8 cellular contexts compared by ENCODE assay signal in the genomic region with DNA sequence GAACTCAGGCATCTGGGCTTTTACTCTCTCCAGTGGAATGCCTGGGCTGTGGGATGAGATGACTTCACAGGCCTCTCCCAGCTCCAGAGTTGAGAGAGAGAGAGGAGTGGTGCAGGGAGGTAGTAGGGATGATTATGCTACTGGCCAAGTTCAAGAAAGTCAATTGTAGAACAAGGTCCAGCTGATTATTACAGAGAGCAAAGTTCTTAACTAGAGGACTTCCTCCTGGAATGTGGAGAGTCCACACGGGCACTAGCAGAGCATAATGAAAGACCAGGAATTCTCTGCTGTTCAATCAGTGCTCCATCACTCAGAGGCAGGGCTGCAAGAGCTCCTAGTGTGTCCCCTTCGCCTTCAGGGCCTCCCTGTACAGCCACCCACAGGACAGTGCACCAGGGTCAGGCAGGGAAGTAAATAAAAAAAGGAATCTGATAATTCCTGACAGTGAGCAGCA. TPM values are rescaled to one million over a fixed set of nuclear protein-coding genes. Genes with fewer than 3 reads are reported as not detected.
DNase-seq lines count a peak whose midpoint lies in the region; ATAC-seq, FAIRE-seq and TF ChIP-seq lines count a peak whose summit lies in the region.

No MANE protein-coding gene starts in this region.

- no peaks in the 10 kb centered on the region for H3K9me3 Mint-ChIP-seq in activated T-helper 1 cell treated with anti-CD3 and anti-CD28 coated beads, Interleukin-12 subunit alpha, Interleukin-12 subunit beta, Interleukin-2, Interleukin-4 antibody, amounts not matched to agents 30 ng/mL and 10 ng/mL and 1 ng/mL, durations not matched to agents 14 hours and 24 hours and 36 hours
- no peaks in the 10 kb centered on the region for H3K9me3 Mint-ChIP-seq in glutamatergic neuron (ENCODE audit: unreplicated experiment)

- intact Hi-C loops in activated T-helper 1 cell treated with anti-CD3 and anti-CD28 coated beads, Interleukin-12 subunit alpha, Interleukin-12 subunit beta, Interleukin-2, Interleukin-4 antibody, amounts not matched to agents 30 ng/mL and 10 ng/mL and 1 ng/mL, durations not matched to agents 14 hours and 24 hours and 36 hours (cut with micrococcal nuclease), result loop anchor here (1.0 to 5.0 kb wide), 11 partner anchors 10 to 471 kb away; a partner anchor contains a TSS
- intact Hi-C loops in heart right ventricle (cut with DNase I), result loop anchor here in 5 of 10 donors (2.0 to 10.0 kb wide), 6 partner anchors 43 to 97 kb away; a partner anchor contains a TSS

- H3K4me3 Mint-ChIP-seq in activated T-helper 1 cell treated with anti-CD3 and anti-CD28 coated beads, Interleukin-12 subunit alpha, Interleukin-12 subunit beta, Interleukin-2, Interleukin-4 antibody, amounts not matched to agents 30 ng/mL and 10 ng/mL and 1 ng/mL, durations not matched to agents 14 hours and 24 hours and 36 hours, result no peak overlapping the region
- no peak overlapping the region for H3K4me3 Mint-ChIP-seq in glutamatergic neuron (ENCODE audit: unreplicated experiment)

- H3K36me3 ChIP-seq in heart right ventricle, result peaks cover 0 to 7% (median 0%) of the 10 kb centered on the region in 9 donors
- H3K36me3 ChIP-seq in small intestine (ENCODE audit: control insufficient read depth in 2 of 2, insufficient read depth in 2 of 2, low read length in 2 of 2), result no peaks in the 10 kb centered on the region

- no peak for DNase-seq in activated T-helper 1 cell treated with anti-CD3 and anti-CD28 coated beads, Interleukin-12 subunit alpha, Interleukin-12 subunit beta, Interleukin-2, Interleukin-4 antibody, amounts not matched to agents 30 ng/mL and 10 ng/mL and 1 ng/mL, durations not matched to agents 14 hours and 24 hours and 36 hours (ENCODE audit: low spot score)
- DNase-seq in heart right ventricle (no peak), small intestine (peak; percentile 97), UCSD-AML1 (lab: John Stamatoyannopoulos, UW; ENCODE audit: unreplicated experiment) (no peak), inferior parietal cortex (ENCODE audit: extremely low spot score) (no peak), glutamatergic neuron (no peak)
- DNase-seq in stimulated activated CD8-positive, alpha-beta memory T cell treated with anti-CD3 and anti-CD28 coated beads, Interleukin-4, amount 100 ng/mL, for 48 hours, result no peak

- H3K27me3 ChIP-seq in heart right ventricle, result no peaks in the 10 kb centered on the region
- no peaks in the 10 kb centered on the region for H3K27me3 ChIP-seq in small intestine (ENCODE audit: control insufficient read depth in 2 of 2, insufficient read depth in 2 of 2, low read length in 2 of 2)

- H3K4me3 ChIP-seq in heart right ventricle (peak overlapping the region in 6 of 10 donors; percentile 60 to 71 (median 68)), small intestine (ENCODE audit: low read depth in 1 of 2, low read length in 2 of 2) (no peak overlapping the region)

- peaks cover 19% of the 10 kb centered on the region for H3K27me3 Mint-ChIP-seq in activated T-helper 1 cell treated with anti-CD3 and anti-CD28 coated beads, Interleukin-12 subunit alpha, Interleukin-12 subunit beta, Interleukin-2, Interleukin-4 antibody, amounts not matched to agents 30 ng/mL and 10 ng/mL and 1 ng/mL, durations not matched to agents 14 hours and 24 hours and 36 hours (ENCODE audit: insufficient read depth)
- no peaks in the 10 kb centered on the region for H3K27me3 Mint-ChIP-seq in glutamatergic neuron (ENCODE audit: unreplicated experiment)

- TF ChIP-seq CTCF in heart right ventricle (IDR thresholded peaks at IDR 0.05) (no peak), glutamatergic neuron (IDR thresholded peaks at IDR 0.05; ENCODE audit: partially characterized antibody, unreplicated experiment) (no peak)

- H3K9me3 ChIP-seq in heart right ventricle, result no peaks in the 10 kb centered on the region
- H3K9me3 ChIP-seq in small intestine (ENCODE audit: control insufficient read depth, low read depth), result no peaks in the 10 kb centered on the region

- ATAC-seq in GM18502 (IDR thresholded peaks at IDR 0.05; ENCODE audit: poor library complexity, unreplicated experiment) (peak; percentile 2), heart right ventricle (peak in 7 of 8 donors; percentile 0 to 21 (median 10))

- H3K4me1 Mint-ChIP-seq in activated T-helper 1 cell treated with anti-CD3 and anti-CD28 coated beads, Interleukin-12 subunit alpha, Interleukin-12 subunit beta, Interleukin-2, Interleukin-4 antibody, amounts not matched to agents 30 ng/mL and 10 ng/mL and 1 ng/mL, durations not matched to agents 14 hours and 24 hours and 36 hours (ENCODE audit: low read depth), result peaks cover 28% of the 10 kb centered on the region
- H3K4me1 Mint-ChIP-seq in glutamatergic neuron (ENCODE audit: low read depth, unreplicated experiment), result peaks cover 1% of the 10 kb centered on the region

- peaks cover 7 to 77% (median 37%) of the 10 kb centered on the region in 9 donors for H3K4me1 ChIP-seq in heart right ventricle
- peaks cover 7 to 16% of the 10 kb centered on the region in 2 donors for H3K4me1 ChIP-seq in small intestine (ENCODE audit: control insufficient read depth in 2 of 2, insufficient read depth in 1 of 2, low read depth in 1 of 2, low read length in 1 of 2)

- peak overlapping the region; percentile 80 to 97 (median 92) for H3K27ac ChIP-seq in heart right ventricle
- H3K27ac ChIP-seq in small intestine (ENCODE audit: low read depth in 1 of 2, low read length in 1 of 2), result peak overlapping the region; percentile 88 to 97

- 27 to 31% methylated on average over 2 of the region's 2 CpGs for WGBS in heart right ventricle, 2 donors
- WGBS in small intestine, 3 donors, result 14 to 21% (median 14%) methylated on average over 2 of the region's 2 CpGs

- no peaks in the 10 kb centered on the region for H3K36me3 Mint-ChIP-seq in activated T-helper 1 cell treated with anti-CD3 and anti-CD28 coated beads, Interleukin-12 subunit alpha, Interleukin-12 subunit beta, Interleukin-2, Interleukin-4 antibody, amounts not matched to agents 30 ng/mL and 10 ng/mL and 1 ng/mL, durations not matched to agents 14 hours and 24 hours and 36 hours (ENCODE audit: low read depth)
- no peaks in the 10 kb centered on the region for H3K36me3 Mint-ChIP-seq in glutamatergic neuron (ENCODE audit: unreplicated experiment)

- peak overlapping the region; percentile 81 for H3K27ac Mint-ChIP-seq in activated T-helper 1 cell treated with anti-CD3 and anti-CD28 coated beads, Interleukin-12 subunit alpha, Interleukin-12 subunit beta, Interleukin-2, Interleukin-4 antibody, amounts not matched to agents 30 ng/mL and 10 ng/mL and 1 ng/mL, durations not matched to agents 14 hours and 24 hours and 36 hours
- H3K27ac Mint-ChIP-seq in glutamatergic neuron (ENCODE audit: unreplicated experiment), result no peak overlapping the region

- FAIRE-seq in small intestine (lab: Jason Lieb, UNC), result no peak

RNA-seq across cellular contexts. Expression of a gene that starts 0.7 kb away (rescaled TPM):
- total RNA-seq in activated T-helper 1 cell treated with anti-CD3 and anti-CD28 coated beads, Interleukin-12 subunit alpha, Interleukin-12 subunit beta, Interleukin-2, Interleukin-4 antibody, amounts not matched to agents 30 ng/mL and 10 ng/mL and 1 ng/mL, durations not matched to agents 14 hours and 24 hours and 36 hours, result 29.6 and 33.6 TPM in 2 replicates
- total RNA-seq in heart right ventricle (100 to 1,000 TPM in 4 of 10 donors, 10 to 100 TPM in 6; 74.6 to 403 (median 98.5) TPM), glutamatergic neuron (ENCODE audit: unreplicated experiment) (not detected)
- polyA plus RNA-seq in heart right ventricle (10 to 100 TPM; 46.2 to 55.5 TPM), small intestine (10 to 100 TPM; 11.6 to 65.9 (median 18.1) TPM)

Comparison
In these comparisons a context has a peak if more than half of its experiments do, and no peak if none do; other contexts are left out.
1. H3K4me3 ChIP-seq: peak in heart right ventricle (6 of 10); none in small intestine (0 of 2).
2. RNA of a gene that starts 0.7 kb away (total RNA-seq): 74.6 to 403 TPM in heart right ventricle and 29.6 to 33.6 TPM in activated T-helper 1 cell treated with anti-CD3 and anti-CD28 coated beads, Interleukin-12 subunit alpha, Interleukin-12 subunit beta, Interleukin-2, Interleukin-4 antibody, amounts not matched to agents 30 ng/mL and 10 ng/mL and 1 ng/mL, durations not matched to agents 14 hours and 24 hours and 36 hours; not detected in glutamatergic neuron (single experiment); every median in the first group is over 10 times any median in the second.